11 cellular contexts compared by ENCODE assay signal in the genomic region with DNA sequence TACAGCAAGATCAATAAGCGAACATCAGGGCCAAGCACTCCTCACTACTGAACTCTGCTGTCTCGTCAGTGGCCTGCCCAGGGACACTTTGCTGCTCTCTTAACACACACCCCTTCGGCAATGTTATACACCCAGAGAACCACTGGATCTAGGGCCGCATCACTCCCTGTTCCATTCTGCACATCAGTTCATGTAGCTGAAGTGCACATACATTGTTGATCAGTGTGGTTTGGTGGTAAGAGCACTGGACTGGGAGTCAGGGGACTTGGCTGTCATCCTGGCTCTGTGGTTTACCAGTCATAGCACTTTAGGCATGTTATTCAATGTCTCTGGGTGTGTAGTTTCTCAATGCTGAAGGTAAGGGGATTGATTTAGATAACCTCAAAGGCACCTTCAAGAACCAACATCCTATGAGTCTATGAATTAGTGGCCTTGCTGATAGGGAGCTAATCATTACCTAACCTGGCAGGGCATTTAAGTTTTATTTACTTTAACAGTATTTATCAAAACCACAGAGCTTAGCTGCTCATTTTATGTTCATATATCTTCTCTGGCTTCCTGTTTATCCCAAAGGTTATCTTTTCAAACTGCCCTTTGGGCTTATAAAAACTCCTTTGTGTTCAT. TPM values are rescaled to one million over a fixed set of nuclear protein-coding genes. Genes with fewer than 3 reads are reported as not detected.
DNase-seq lines count a peak whose midpoint lies in the region; ATAC-seq and TF ChIP-seq lines count a peak whose summit lies in the region.
"Had no signal": no experiment of that assay in that cellular context is flagged by ENCODE, and none has a peak within 500 bp of the region (broad histone marks: within the 10 kb centered on the region; RNA-seq: fewer than 3 reads in every experiment).

No MANE protein-coding gene starts in this region.

- no peak for TF ChIP-seq POLR2A in gastrocnemius medialis (IDR thresholded peaks at IDR 0.05)

- no peak overlapping the region for H3K27ac ChIP-seq in gastrocnemius medialis
- H3K27ac ChIP-seq: ascending aorta had no signal

- ATAC-seq in HG03378 (IDR thresholded peaks at IDR 0.05; ENCODE audit: unreplicated experiment) (peak; percentile 51), left lobe of liver (peak; percentile 62), WTC11 (no peak), HG02870 (IDR thresholded peaks at IDR 0.05; ENCODE audit: unreplicated experiment) (no peak), gastrocnemius medialis (no peak)

- in situ Hi-C loops in gastrocnemius medialis (cut with MboI; ENCODE audit: low sequenced_read_pairs in 4 of 4), result no loop called here

- no peaks in the 10 kb centered on the region for H3K4me1 ChIP-seq in BE2C
- no peaks in the 10 kb centered on the region for H3K4me1 ChIP-seq in gastrocnemius medialis
- H3K4me1 ChIP-seq: ascending aorta had no signal

- POLR2A ChIA-PET in WTC11 (lab: Charles Lee), result no interaction called here

- H3K36me3 ChIP-seq in BE2C (no peaks in the 10 kb centered on the region), gastrocnemius medialis (no peaks in the 10 kb centered on the region)
- H3K36me3 ChIP-seq: ascending aorta had no signal

- DNase-seq in ELR (ENCODE audit: low read depth), result peak; percentile 60
- DNase-seq in activated T-helper 1 cell treated with anti-CD3 and anti-CD28 coated beads, Interleukin-12 subunit alpha, Interleukin-12 subunit beta, Interleukin-2, Interleukin-4 antibody, amounts not matched to agents 30 ng/mL and 10 ng/mL and 1 ng/mL, durations not matched to agents 14 hours and 24 hours and 36 hours (ENCODE audit: low spot score), result no peak
- no peak for DNase-seq in left lobe of liver (ENCODE audit: low spot score)
- DNase-seq in WTC11 (ENCODE audit: low spot score), result no peak
- no peak for DNase-seq in BE2C
- DNase-seq in gastrocnemius medialis, result no peak
- DNase-seq: NCI-H1694; NK-92 treated with Interleukin-12 subunit alpha and Interleukin-12 subunit beta, amount 100 ng/mL, for 24 hours had no signal

- TF ChIP-seq CTCF in WTC11 (IDR thresholded peaks at IDR 0.05) (no peak), BE2C (IDR thresholded peaks at IDR 0.05; ENCODE audit: low read depth, low read length) (no peak), gastrocnemius medialis (IDR thresholded peaks at IDR 0.05 in 4 of 5, conservative IDR thresholded peaks at IDR 0.05 in 1 of 5) (no peak)

- peak overlapping the region; percentile 2 for H3K4me3 Mint-ChIP-seq in activated T-helper 1 cell treated with anti-CD3 and anti-CD28 coated beads, Interleukin-12 subunit alpha, Interleukin-12 subunit beta, Interleukin-2, Interleukin-4 antibody, amounts not matched to agents 30 ng/mL and 10 ng/mL and 1 ng/mL, durations not matched to agents 14 hours and 24 hours and 36 hours
- H3K4me3 Mint-ChIP-seq in WTC11, result no peak overlapping the region

- peaks cover 55% of the 10 kb centered on the region for H3K4me1 Mint-ChIP-seq in activated T-helper 1 cell treated with anti-CD3 and anti-CD28 coated beads, Interleukin-12 subunit alpha, Interleukin-12 subunit beta, Interleukin-2, Interleukin-4 antibody, amounts not matched to agents 30 ng/mL and 10 ng/mL and 1 ng/mL, durations not matched to agents 14 hours and 24 hours and 36 hours (ENCODE audit: low read depth)
- peaks cover 30% of the 10 kb centered on the region for H3K4me1 Mint-ChIP-seq in WTC11

- peak overlapping the region; percentile 49 for H3K27ac Mint-ChIP-seq in activated T-helper 1 cell treated with anti-CD3 and anti-CD28 coated beads, Interleukin-12 subunit alpha, Interleukin-12 subunit beta, Interleukin-2, Interleukin-4 antibody, amounts not matched to agents 30 ng/mL and 10 ng/mL and 1 ng/mL, durations not matched to agents 14 hours and 24 hours and 36 hours
- no peak overlapping the region for H3K27ac Mint-ChIP-seq in WTC11

- H3K4me3 ChIP-seq in BE2C (ENCODE audit: low read depth, low read length) (no peak overlapping the region), gastrocnemius medialis (no peak overlapping the region)
- H3K4me3 ChIP-seq: ascending aorta had no signal

- H3K27me3 ChIP-seq in BE2C, result no peaks in the 10 kb centered on the region
- H3K27me3 ChIP-seq in gastrocnemius medialis, result no peaks in the 10 kb centered on the region
- H3K27me3 ChIP-seq: ascending aorta had no signal

- H3K9me3 ChIP-seq in BE2C (no peaks in the 10 kb centered on the region), gastrocnemius medialis (no peaks in the 10 kb centered on the region)
- H3K9me3 ChIP-seq: ascending aorta had no signal

- intact Hi-C loops in activated T-helper 1 cell treated with anti-CD3 and anti-CD28 coated beads, Interleukin-12 subunit alpha, Interleukin-12 subunit beta, Interleukin-2, Interleukin-4 antibody, amounts not matched to agents 30 ng/mL and 10 ng/mL and 1 ng/mL, durations not matched to agents 14 hours and 24 hours and 36 hours (cut with micrococcal nuclease), result no loop called here
- intact Hi-C loops in gastrocnemius medialis (cut with DNase I; ENCODE audit: low total_unique reads), result no loop called here

- no peaks in the 10 kb centered on the region for H3K9me3 Mint-ChIP-seq in activated T-helper 1 cell treated with anti-CD3 and anti-CD28 coated beads, Interleukin-12 subunit alpha, Interleukin-12 subunit beta, Interleukin-2, Interleukin-4 antibody, amounts not matched to agents 30 ng/mL and 10 ng/mL and 1 ng/mL, durations not matched to agents 14 hours and 24 hours and 36 hours
- no peaks in the 10 kb centered on the region for H3K9me3 Mint-ChIP-seq in WTC11

- H3K27me3 Mint-ChIP-seq in activated T-helper 1 cell treated with anti-CD3 and anti-CD28 coated beads, Interleukin-12 subunit alpha, Interleukin-12 subunit beta, Interleukin-2, Interleukin-4 antibody, amounts not matched to agents 30 ng/mL and 10 ng/mL and 1 ng/mL, durations not matched to agents 14 hours and 24 hours and 36 hours (ENCODE audit: insufficient read depth), result no peaks in the 10 kb centered on the region
- H3K27me3 Mint-ChIP-seq in WTC11 (ENCODE audit: low read depth), result no peaks in the 10 kb centered on the region

- H3K36me3 Mint-ChIP-seq in activated T-helper 1 cell treated with anti-CD3 and anti-CD28 coated beads, Interleukin-12 subunit alpha, Interleukin-12 subunit beta, Interleukin-2, Interleukin-4 antibody, amounts not matched to agents 30 ng/mL and 10 ng/mL and 1 ng/mL, durations not matched to agents 14 hours and 24 hours and 36 hours (ENCODE audit: low read depth), result peaks cover 42% of the 10 kb centered on the region
- H3K36me3 Mint-ChIP-seq in WTC11, result no peaks in the 10 kb centered on the region

- CTCF ChIA-PET in WTC11 (lab: Charles Lee), result no interaction called here

TF ChIP-seq in WTC11, 78 proteins besides CTCF, POLR2A, EP300 and RAD21 (continues in another document):
- TF ChIP-seq TEAD4 (CRISPR knock-in tag; IDR thresholded peaks at IDR 0.05) (no peak), JUN (CRISPR knock-in tag; IDR thresholded peaks at IDR 0.05) (no peak), FOXJ3 (CRISPR knock-in tag; IDR thresholded peaks at IDR 0.05; ENCODE audit: borderline replicate concordance) (no peak), TP53 (CRISPR knock-in tag; IDR thresholded peaks at IDR 0.05) (no peak)
- TF ChIP-seq, protein P1, sequence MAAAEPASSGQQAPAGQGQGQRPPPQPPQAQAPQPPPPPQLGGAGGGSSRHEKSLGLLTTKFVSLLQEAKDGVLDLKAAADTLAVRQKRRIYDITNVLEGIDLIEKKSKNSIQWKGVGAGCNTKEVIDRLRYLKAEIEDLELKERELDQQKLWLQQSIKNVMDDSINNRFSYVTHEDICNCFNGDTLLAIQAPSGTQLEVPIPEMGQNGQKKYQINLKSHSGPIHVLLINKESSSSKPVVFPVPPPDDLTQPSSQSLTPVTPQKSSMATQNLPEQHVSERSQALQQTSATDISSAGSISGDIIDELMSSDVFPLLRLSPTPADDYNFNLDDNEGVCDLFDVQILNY (CRISPR knock-in tag; IDR thresholded peaks at IDR 0.05), result no peak
- TF ChIP-seq, protein P2, sequence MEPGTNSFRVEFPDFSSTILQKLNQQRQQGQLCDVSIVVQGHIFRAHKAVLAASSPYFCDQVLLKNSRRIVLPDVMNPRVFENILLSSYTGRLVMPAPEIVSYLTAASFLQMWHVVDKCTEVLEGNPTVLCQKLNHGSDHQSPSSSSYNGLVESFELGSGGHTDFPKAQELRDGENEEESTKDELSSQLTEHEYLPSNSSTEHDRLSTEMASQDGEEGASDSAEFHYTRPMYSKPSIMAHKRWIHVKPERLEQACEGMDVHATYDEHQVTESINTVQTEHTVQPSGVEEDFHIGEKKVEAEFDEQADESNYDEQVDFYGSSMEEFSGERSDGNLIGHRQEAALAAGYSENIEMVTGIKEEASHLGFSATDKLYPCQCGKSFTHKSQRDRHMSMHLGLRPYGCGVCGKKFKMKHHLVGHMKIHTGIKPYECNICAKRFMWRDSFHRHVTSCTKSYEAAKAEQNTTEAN (CRISPR knock-in tag; IDR thresholded peaks at IDR 0.05), result no peak
- TF ChIP-seq, protein P3, sequence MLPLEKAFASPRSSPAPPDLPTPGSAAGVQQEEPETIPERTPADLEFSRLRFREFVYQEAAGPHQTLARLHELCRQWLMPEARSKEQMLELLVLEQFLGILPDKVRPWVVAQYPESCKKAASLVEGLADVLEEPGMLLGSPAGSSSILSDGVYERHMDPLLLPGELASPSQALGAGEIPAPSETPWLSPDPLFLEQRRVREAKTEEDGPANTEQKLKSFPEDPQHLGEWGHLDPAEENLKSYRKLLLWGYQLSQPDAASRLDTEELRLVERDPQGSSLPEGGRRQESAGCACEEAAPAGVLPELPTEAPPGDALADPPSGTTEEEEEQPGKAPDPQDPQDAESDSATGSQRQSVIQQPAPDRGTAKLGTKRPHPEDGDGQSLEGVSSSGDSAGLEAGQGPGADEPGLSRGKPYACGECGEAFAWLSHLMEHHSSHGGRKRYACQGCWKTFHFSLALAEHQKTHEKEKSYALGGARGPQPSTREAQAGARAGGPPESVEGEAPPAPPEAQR (CRISPR knock-in tag; IDR thresholded peaks at IDR 0.05), result no peak

RNA-seq across cellular contexts. Expression of a gene that starts 24.8 kb away (rescaled TPM):
- total RNA-seq in activated T-helper 1 cell treated with anti-CD3 and anti-CD28 coated beads, Interleukin-12 subunit alpha, Interleukin-12 subunit beta, Interleukin-2, Interleukin-4 antibody, amounts not matched to agents 30 ng/mL and 10 ng/mL and 1 ng/mL, durations not matched to agents 14 hours and 24 hours and 36 hours, result 140 and 141 TPM in 2 replicates
- 3.8 TPM for total RNA-seq in left lobe of liver
- total RNA-seq in WTC11 (2021), result 31.4 to 55.1 TPM (median 33.1 TPM) in 3 replicates
- 7.1 TPM for polyA plus RNA-seq in BE2C (2012; ENCODE audit: insufficient read depth, insufficient read length, low read depth)
- 1 to 10 TPM in 2 of 4 donors, under 1 TPM in 1, not detected in 1; 0.75 to 2.8 (median 2.5) TPM for total RNA-seq in gastrocnemius medialis

RNA-seq across cellular contexts. Expression of a gene that starts 45.0 kb away (rescaled TPM):
- 74.5 and 77.9 TPM in 2 replicates for total RNA-seq in activated T-helper 1 cell treated with anti-CD3 and anti-CD28 coated beads, Interleukin-12 subunit alpha, Interleukin-12 subunit beta, Interleukin-2, Interleukin-4 antibody, amounts not matched to agents 30 ng/mL and 10 ng/mL and 1 ng/mL, durations not matched to agents 14 hours and 24 hours and 36 hours
- total RNA-seq in left lobe of liver (8.5 TPM), WTC11 (2021) (63.5 to 71.0 TPM (median 65.4 TPM) in 3 replicates), gastrocnemius medialis (10 to 100 TPM; 19.5 to 25.9 (median 21.9) TPM)
- polyA plus RNA-seq in BE2C (2012; ENCODE audit: insufficient read depth, insufficient read length, low read depth), result 42.9 TPM

Comparison
In these comparisons a context has a peak if more than half of its experiments do, and no peak if none do; other contexts are left out.
1. ATAC-seq: peak in HG03378 (single experiment) and left lobe of liver (single experiment); none in WTC11 (single experiment), HG02870 (single experiment) and gastrocnemius medialis (0 of 2).